In the genomic region with DNA sequence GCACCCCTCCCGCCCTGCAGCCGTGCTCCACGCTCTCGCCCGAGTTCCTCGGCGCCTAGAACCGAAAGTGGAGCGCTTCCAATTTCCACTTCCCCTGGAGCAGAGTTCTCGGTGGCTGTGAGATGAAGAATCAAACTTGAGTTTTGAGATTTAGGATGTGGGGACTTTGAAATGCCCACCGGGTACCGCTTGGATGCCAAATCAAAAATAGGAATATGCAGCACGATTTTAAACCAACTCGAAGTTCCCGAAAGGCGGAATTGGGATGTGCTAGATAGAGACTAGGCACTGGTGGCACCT, we compare ENCODE assay signal across 8 cellular contexts. TPM values are rescaled to one million over a fixed set of nuclear protein-coding genes. Genes with fewer than 3 reads are reported as not detected.
DNase-seq lines count a peak whose midpoint lies in the region; ATAC-seq lines count a peak whose summit lies in the region.

No MANE protein-coding gene starts in this region.

- H3K27me3 ChIP-seq in iPS DF 6.9 (ENCODE audit: control insufficient read depth, insufficient read depth, low read length), result no peaks in the 10 kb centered on the region

- ATAC-seq in activated T-cell treated with anti-CD3 and anti-CD28 coated beads, Interleukin-2, amount 50 U/mL, for 4 hours, result no peak
- ATAC-seq in activated T-helper 17 cell treated with anti-CD3 and anti-CD28 coated beads, Interleukin-2, amount 50 U/mL, for 72 hours (replicated peaks), result no peak
- no peak for ATAC-seq in stimulated activated memory B cell treated with anti-CD40 and anti-IgM and Interleukin-4, amounts not matched to agents 10 μg/mL and 1 μg/mL and 100 μg/mL, for 72 hours
- ATAC-seq in GM19324 (IDR thresholded peaks at IDR 0.05; ENCODE audit: low FRiP score, unreplicated experiment), result no peak

- H3K4me3 Mint-ChIP-seq in activated T-cell treated with anti-CD3 and anti-CD28 coated beads, Interleukin-2, amount 50 U/mL, for 4 hours, result peak overlapping the region; percentile 94
- peak overlapping the region; percentile 95 for H3K4me3 Mint-ChIP-seq in activated T-helper 17 cell treated with anti-CD3 and anti-CD28 coated beads, Interleukin-2, amount 50 U/mL, for 72 hours
- H3K4me3 Mint-ChIP-seq in stimulated activated memory B cell treated with anti-CD40 and anti-IgM and Interleukin-4, amounts not matched to agents 10 μg/mL and 1 μg/mL and 100 μg/mL, for 72 hours, result peak overlapping the region; percentile 83

- no CpG with 5 or more reads among the region's 16 CpGs for WGBS in iPS DF 6.9 (ENCODE audit: insufficient coverage, insufficient read length)

- peak overlapping the region; percentile 77 for H3K4me3 ChIP-seq in iPS DF 6.9 (ENCODE audit: low read length)

- H3K9me3 Mint-ChIP-seq in activated T-cell treated with anti-CD3 and anti-CD28 coated beads, Interleukin-2, amount 50 U/mL, for 4 hours, result no peaks in the 10 kb centered on the region
- H3K9me3 Mint-ChIP-seq in activated T-helper 17 cell treated with anti-CD3 and anti-CD28 coated beads, Interleukin-2, amount 50 U/mL, for 72 hours, result no peaks in the 10 kb centered on the region
- H3K9me3 Mint-ChIP-seq in stimulated activated memory B cell treated with anti-CD40 and anti-IgM and Interleukin-4, amounts not matched to agents 10 μg/mL and 1 μg/mL and 100 μg/mL, for 72 hours, result no peaks in the 10 kb centered on the region

- peak overlapping the region; percentile 92 for H3K27ac Mint-ChIP-seq in activated T-helper 17 cell treated with anti-CD3 and anti-CD28 coated beads, Interleukin-2, amount 50 U/mL, for 72 hours
- peak overlapping the region; percentile 84 for H3K27ac Mint-ChIP-seq in stimulated activated memory B cell treated with anti-CD40 and anti-IgM and Interleukin-4, amounts not matched to agents 10 μg/mL and 1 μg/mL and 100 μg/mL, for 72 hours

- H3K27me3 Mint-ChIP-seq in activated T-cell treated with anti-CD3 and anti-CD28 coated beads, Interleukin-2, amount 50 U/mL, for 4 hours (ENCODE audit: low read depth), result peaks cover 2% of the 10 kb centered on the region
- H3K27me3 Mint-ChIP-seq in activated T-helper 17 cell treated with anti-CD3 and anti-CD28 coated beads, Interleukin-2, amount 50 U/mL, for 72 hours, result no peaks in the 10 kb centered on the region
- H3K27me3 Mint-ChIP-seq in stimulated activated memory B cell treated with anti-CD40 and anti-IgM and Interleukin-4, amounts not matched to agents 10 μg/mL and 1 μg/mL and 100 μg/mL, for 72 hours, result no peaks in the 10 kb centered on the region

- no peaks in the 10 kb centered on the region for H3K4me1 ChIP-seq in iPS DF 6.9 (ENCODE audit: control insufficient read depth, insufficient read depth, low read length)

- H3K9me3 ChIP-seq in iPS DF 6.9 (ENCODE audit: control insufficient read depth, insufficient read depth, low read length), result no peaks in the 10 kb centered on the region

- peaks cover 13% of the 10 kb centered on the region for H3K36me3 Mint-ChIP-seq in activated T-cell treated with anti-CD3 and anti-CD28 coated beads, Interleukin-2, amount 50 U/mL, for 4 hours (ENCODE audit: insufficient read depth)
- H3K36me3 Mint-ChIP-seq in activated T-helper 17 cell treated with anti-CD3 and anti-CD28 coated beads, Interleukin-2, amount 50 U/mL, for 72 hours (ENCODE audit: low read depth), result peaks cover 53% of the 10 kb centered on the region
- H3K36me3 Mint-ChIP-seq in stimulated activated memory B cell treated with anti-CD40 and anti-IgM and Interleukin-4, amounts not matched to agents 10 μg/mL and 1 μg/mL and 100 μg/mL, for 72 hours, result peaks cover 23% of the 10 kb centered on the region

- peak; percentile 17 for DNase-seq in activated T-cell treated with anti-CD3 and anti-CD28 coated beads, Interleukin-2, amount 50 U/mL, for 4 hours
- no peak for DNase-seq in activated T-cell treated with anti-CD3 and anti-CD28 coated beads for 4 hours
- DNase-seq in iPS DF 6.9 (ENCODE audit: low read depth, low spot score), result no peak
- no peak for DNase-seq in germinal center (ENCODE audit: low spot score)
- no peak for DNase-seq in stimulated activated CD4-positive, alpha-beta T cell treated with anti-CD3 and anti-CD28 coated beads, Interleukin-4, amount 100 ng/mL, for 4 hours

- no peak overlapping the region for H3K27ac ChIP-seq in iPS DF 6.9 (ENCODE audit: low read length)

- peaks cover 30% of the 10 kb centered on the region for H3K4me1 Mint-ChIP-seq in activated T-cell treated with anti-CD3 and anti-CD28 coated beads, Interleukin-2, amount 50 U/mL, for 4 hours (ENCODE audit: low read depth)
- H3K4me1 Mint-ChIP-seq in activated T-helper 17 cell treated with anti-CD3 and anti-CD28 coated beads, Interleukin-2, amount 50 U/mL, for 72 hours, result peaks cover 23% of the 10 kb centered on the region
- peaks cover 33% of the 10 kb centered on the region for H3K4me1 Mint-ChIP-seq in stimulated activated memory B cell treated with anti-CD40 and anti-IgM and Interleukin-4, amounts not matched to agents 10 μg/mL and 1 μg/mL and 100 μg/mL, for 72 hours

- H3K36me3 ChIP-seq in iPS DF 6.9 (ENCODE audit: control insufficient read depth, insufficient read depth, low read length), result peaks cover 4% of the 10 kb centered on the region; the same call in 1 of the 2 replicates

RNA-seq across cellular contexts. Expression of gene POLA2, which starts 0.6 kb away (rescaled TPM):
- total RNA-seq in activated T-cell treated with anti-CD3 and anti-CD28 coated beads, Interleukin-2, amount 50 U/mL, for 4 hours, result 10 to 100 TPM; 49.2 to 64.7 (median 57.6) TPM
- 10 to 100 TPM; 54.6 to 64.1 TPM for total RNA-seq in activated T-helper 17 cell treated with anti-CD3 and anti-CD28 coated beads, Interleukin-2, amount 50 U/mL, for 72 hours

RNA-seq across cellular contexts. Expression of gene CDC42EP2, which starts 52.3 kb away (rescaled TPM):
- total RNA-seq in activated T-cell treated with anti-CD3 and anti-CD28 coated beads, Interleukin-2, amount 50 U/mL, for 4 hours, result 1 to 10 TPM; 1.3 to 1.9 (median 1.6) TPM
- total RNA-seq in activated T-helper 17 cell treated with anti-CD3 and anti-CD28 coated beads, Interleukin-2, amount 50 U/mL, for 72 hours, result 1 to 10 TPM in 1 of 2 donors, under 1 TPM in 1; 0.73 to 2.0 TPM
